8 cellular contexts compared by ENCODE assay signal in the genomic region with DNA sequence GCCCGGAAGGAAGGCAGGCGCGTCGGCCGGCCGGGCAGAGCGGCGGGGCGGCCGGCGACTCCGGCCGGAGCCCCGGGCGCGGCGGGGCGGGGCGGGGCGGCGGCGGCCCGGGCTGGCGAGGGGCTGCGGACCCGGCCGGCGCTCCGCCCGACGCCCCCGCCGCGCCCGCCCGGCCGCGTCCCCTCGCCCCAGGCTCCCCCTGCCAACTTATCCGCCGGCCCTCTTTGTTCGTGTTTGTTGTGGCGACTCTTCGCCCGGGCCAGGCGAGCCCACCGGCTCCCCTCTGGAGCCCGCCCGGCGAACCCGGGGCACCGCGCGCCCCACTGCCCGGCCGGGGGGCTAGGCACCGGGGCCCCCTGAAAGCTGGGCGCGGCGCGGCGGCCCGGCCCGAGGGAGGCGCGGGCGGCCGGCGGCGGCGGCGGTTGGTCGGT. TPM values are rescaled to one million over a fixed set of nuclear protein-coding genes. Genes with fewer than 3 reads are reported as not detected.
DNase-seq lines count a peak whose midpoint lies in the region; ATAC-seq, FAIRE-seq and TF ChIP-seq lines count a peak whose summit lies in the region.

No MANE protein-coding gene starts in this region.

- H3K4me3 ChIP-seq in A549 (peak overlapping the region; percentile 92), GM12878 (peak overlapping the region; percentile 77; the same call in 1 of the 2 replicates), kidney epithelial cell (ENCODE audit: low read depth, low read length) (peak overlapping the region; percentile 87), thyroid gland (replicated peaks in 1 of 3) (peak overlapping the region; percentile 86 to 94 (median 92))

- H3K79me2 ChIP-seq in GM12878 (ENCODE audit: control insufficient read depth, insufficient read depth, low read length), result no peaks in the 10 kb centered on the region

- TF ChIP-seq EP300 in A549 (IDR thresholded peaks at IDR 0.05), result no peak
- TF ChIP-seq EP300 in GM12878 (IDR thresholded peaks at IDR 0.05; ENCODE audit: borderline replicate concordance in 1 of 2, control insufficient read depth in 1 of 2, low read depth in 2 of 2, low read length in 2 of 2), result no peak

- H4K20me1 ChIP-seq in GM12878 (ENCODE audit: control insufficient read depth, insufficient read depth), result no peaks in the 10 kb centered on the region

- WGBS in A549 (ENCODE audit: missing lambda C conversion rate), result no CpG with 5 or more reads among the region's 73 CpGs
- no CpG with 5 or more reads among the region's 73 CpGs for WGBS in GM12878 (ENCODE audit: insufficient coverage, insufficient replicate concordance, low lambda C conversion rate, missing lambda C conversion rate)
- no CpG with 5 or more reads among the region's 73 CpGs for WGBS in thyroid gland, 2 donors

- peak overlapping the region; percentile 60; the same call in 1 of the 2 replicates for H3K9ac ChIP-seq in GM12878 (ENCODE audit: control insufficient read depth, insufficient read depth, low read length)

- BruUV-seq in GM12878 (replicated peaks; lab: Mats Ljungman, UMichigan), result no TSS peak

- TF ChIP-seq RAD21 in A549 (conservative IDR thresholded peaks at IDR 0.05 in 1 of 2, IDR thresholded peaks at IDR 0.05 in 1 of 2) (no peak), GM12878 (IDR thresholded peaks at IDR 0.05; ENCODE audit: insufficient read depth, low read depth, low read length) (no peak)

- TF ChIP-seq POLR2A in A549 (IDR thresholded peaks at IDR 0.05; ENCODE audit: low read length), result no peak
- no peak for TF ChIP-seq POLR2A in GM12878 (IDR thresholded peaks at IDR 0.05; ENCODE audit: low read depth, low read length)
- TF ChIP-seq POLR2A in thyroid gland (IDR thresholded peaks at IDR 0.05), result no peak

- peaks cover 9% of the 10 kb centered on the region; the same call in 1 of the 3 replicates for H3K4me1 ChIP-seq in A549
- 0 out of 2 replicates have a peak, but pooled peaks cover 4% of the 10 kb centered on the region for H3K4me1 ChIP-seq in GM12878 (ENCODE audit: control insufficient read depth, insufficient read depth, low read length)
- H3K4me1 ChIP-seq in thyroid gland, result peaks cover 11% of the 10 kb centered on the region in 2 donors

- ATAC-seq in A549, result peak in 1 of 2 experiments; percentile 2; a peak in 1 of 6 replicates
- ATAC-seq in GM18511 (IDR thresholded peaks at IDR 0.05; ENCODE audit: unreplicated experiment), result peak; percentile 6
- peak; percentile 0 for ATAC-seq in HG03442 (IDR thresholded peaks at IDR 0.05; ENCODE audit: unreplicated experiment)
- ATAC-seq in GM12878, result no peak

- in situ Hi-C loops in GM12878 (cut with MboI), result no loop called here

- POLR2A ChIA-PET in A549 (lab: Yijun Ruan, JAX), result interaction anchor here (1.3 to 1.9 kb wide), 2 partner anchors 52 to 140 kb away, joined by 4 to 14 read pairs; no protein-coding TSS in a partner anchor
- POLR2A ChIA-PET in GM12878 (lab: Charles Lee), result interaction anchor here (0.8 kb wide), 1 partner anchor 115 kb away, joined by 3 read pairs; no protein-coding TSS in a partner anchor

- RAD21 ChIA-PET in GM12878 (lab: Charles Lee; ENCODE audit: unreplicated experiment), result interaction anchor here (0.6 kb wide), 1 partner anchor 171 kb away, joined by 3 read pairs; no protein-coding TSS in a partner anchor

- H3K36me3 ChIP-seq in GM12878 (ENCODE audit: control insufficient read depth in 2 of 2, insufficient read depth in 2 of 2, low read length in 1 of 2), result no peaks in the 10 kb centered on the region
- no peaks in the 10 kb centered on the region for H3K36me3 ChIP-seq in kidney epithelial cell (ENCODE audit: control insufficient read depth, insufficient read depth, low read length)
- H3K36me3 ChIP-seq in thyroid gland, result no peaks in the 10 kb centered on the region

- CTCF ChIA-PET in A549 (lab: Yijun Ruan, JAX), result interaction anchor here (0.9 to 7.0 kb wide), 8 partner anchors 11 to 300 kb away, joined by 3 to 55 read pairs (median 4); no protein-coding TSS in a partner anchor
- CTCF ChIA-PET in GM12878 (lab: Yijun Ruan, JAX), result interaction anchor here (0.6 kb wide), 1 partner anchor 302 kb away, joined by 3 read pairs; no protein-coding TSS in a partner anchor

- TF ChIP-seq CTCF in A549 (IDR thresholded peaks at IDR 0.05) (no peak), GM12878 (IDR thresholded peaks at IDR 0.05 in 2 of 3, conservative IDR thresholded peaks at IDR 0.05 in 1 of 3; ENCODE audit: control insufficient read depth in 2 of 3, extremely low read depth in 1 of 3, insufficient read depth in 1 of 3, low read depth in 3 of 3, low read length in 3 of 3) (no peak), kidney epithelial cell (IDR thresholded peaks at IDR 0.05; ENCODE audit: insufficient read depth, low read length, poor library complexity, severe bottlenecking) (no peak), thyroid gland (IDR thresholded peaks at IDR 0.05) (no peak)

- H3K27me3 ChIP-seq in GM12878 (replicated peaks in 1 of 2; ENCODE audit: control insufficient read depth in 2 of 2, insufficient read depth in 2 of 2, low read length in 1 of 2), result peaks cover 0 to 4% of the 10 kb centered on the region in 2 experiments; a peak in 2 of 4 replicates
- peaks cover 2% of the 10 kb centered on the region for H3K27me3 ChIP-seq in kidney epithelial cell (ENCODE audit: control insufficient read depth, insufficient read depth, low read length)
- H3K27me3 ChIP-seq in thyroid gland, result no peaks in the 10 kb centered on the region

- H3K4me2 ChIP-seq in A549 (peak overlapping the region; percentile 93), GM12878 (ENCODE audit: control insufficient read depth, insufficient read depth) (peak overlapping the region; percentile 97; the same call in 1 of the 2 replicates)

- intact Hi-C loops in GM12878 (cut with micrococcal nuclease; ENCODE audit: unreplicated experiment), result loop anchor here (5.0 kb wide), 1 partner anchor 301 kb away; the partner anchor contains the start of gene MKRN1
- intact Hi-C loops in thyroid gland (cut with DNase I), result loop anchor here (5.0 kb wide), 1 partner anchor 151 kb away; no protein-coding TSS in a partner anchor

- no peak for FAIRE-seq in A549 (lab: Jason Lieb, UNC)
- no peak for FAIRE-seq in GM12878 (lab: Jason Lieb, UNC)

- H2AFZ ChIP-seq in GM12878 (ENCODE audit: control insufficient read depth, low read depth, low read length), result no peak overlapping the region

- no peak for DNase-seq in A549 (ENCODE audit: low read depth in 1 of 2, low spot score in 1 of 2)
- no peak for DNase-seq in GM12878 (ENCODE audit: low read depth, low spot score)
- no peak for DNase-seq in kidney epithelial cell (ENCODE audit: low read depth)
- peak; percentile 15 to 27 for DNase-seq in thyroid gland
- no peak for DNase-seq in NCI-H446 (lab: John Stamatoyannopoulos, UW)
- no peak for DNase-seq in GF-D8 (lab: John Stamatoyannopoulos, UW)

- SMC1A ChIA-PET in GM12878 (lab: Charles Lee; ENCODE audit: uncharacterized antibody, unreplicated experiment), result interaction anchor here (1.4 kb wide), 1 partner anchor 33 kb away, joined by 3 read pairs; no protein-coding TSS in a partner anchor

- H3K27ac ChIP-seq in A549 (peak overlapping the region; percentile 87 to 91), GM12878 (ENCODE audit: control insufficient read depth, insufficient read depth) (no peak overlapping the region), thyroid gland (peak overlapping the region; percentile 98 to 99 (median 99))

- H3K9me3 ChIP-seq in A549, result peaks cover 8% of the 10 kb centered on the region; the same call in 2 of the 3 replicates
- peaks cover 3% of the 10 kb centered on the region; the same call in 2 of the 3 replicates for H3K9me3 ChIP-seq in GM12878 (replicated peaks; ENCODE audit: control insufficient read depth, insufficient read depth, low read length)
- no peaks in the 10 kb centered on the region for H3K9me3 ChIP-seq in thyroid gland

TF ChIP-seq in A549, 52 proteins besides CTCF, POLR2A, EP300 and RAD21:
- TF ChIP-seq JUNB (IDR thresholded peaks at IDR 0.05), result no peak
- no peak for TF ChIP-seq ZFP36 (IDR thresholded peaks at IDR 0.05; ENCODE audit: borderline replicate concordance, partially characterized antibody)
- no peak for TF ChIP-seq HOXB5 (CRISPR knock-in tag; IDR thresholded peaks at IDR 0.05)
- TF ChIP-seq RCOR1 (IDR thresholded peaks at IDR 0.05; ENCODE audit: low read depth, low read length), result no peak
- no peak for TF ChIP-seq MAZ (IDR thresholded peaks at IDR 0.05; ENCODE audit: borderline replicate concordance, low read depth, low read length)

TF ChIP-seq in GM12878, 131 proteins besides CTCF, POLR2A, EP300 and RAD21:
- TF ChIP-seq YY1 (IDR thresholded peaks at IDR 0.05; ENCODE audit: low read depth, low read length) (no peak), RAD51 (IDR thresholded peaks at IDR 0.05) (no peak), EGR1 (IDR thresholded peaks at IDR 0.05; ENCODE audit: borderline replicate concordance in 1 of 2, low read depth in 2 of 2, low read length in 2 of 2) (0 out of 3 replicates have a peak, but pooled peaks of 1 of the 2 experiments have one; percentile 4)

RNA-seq across cellular contexts. Expression of gene KDM7A, which starts 0.5 kb away (rescaled TPM):
- polyA plus RNA-seq in A549 (2011; rRNA removed) (4.1 and 6.1 TPM in 2 replicates), A549 (2017; fragmentation: RNase III; extraction: RNeasy Plus Mini Kit Qiagen cat#74134 plus additional on column Dnase treatment) (1.1 to 1.4 TPM (median 1.3 TPM) in 3 replicates), GM12878 (2011; rRNA removed) (0.87 and 1.0 TPM in 2 replicates), GM12878 (2014; fragmentation: Illumina TruSeq; extraction: Trizol) (0.68 and 0.79 TPM in 2 replicates), GM12878 (2014; fragmentation: Nextera tagmentation; extraction: Ambion mirVana) (under 1 TPM; 0.07 to 0.16 TPM), GM12878 (2014; rRNA removed) (0.75 and 0.86 TPM in 2 replicates), GM12878 (2016; fragmentation: Nextera tagmentation; extraction: Ambion mirVana) (under 1 TPM; 0.19 to 0.32 TPM)
- 0.49 and 0.73 TPM in 2 replicates for polyA plus RNA-seq in A549 (2012; cell fraction: cytosol; rRNA removed)
- polyA plus RNA-seq in A549 (2012; cell fraction: nucleus; rRNA removed), result 1.3 and 1.6 TPM in 2 replicates
- polyA minus RNA-seq in A549 (2011; rRNA and poly(A)+ RNA removed), result 9.1 and 10.1 TPM in 2 replicates
- total RNA-seq in GM12878 (2013; cell fraction: nucleolus; rRNA removed), result 18.0 and 19.6 TPM in 2 replicates
- total RNA-seq in GM12878 (2014; rRNA removed) (0.76 and 0.96 TPM in 2 replicates), GM12878 (2014; rRNA removed; fragmentation: Illumina TruSeq; extraction: Trizol) (0.64 and 0.81 TPM in 2 replicates), GM12878 (2021) (0.95 and 1.5 TPM in 2 replicates), kidney epithelial cell (9.7 and 11.5 TPM in 2 replicates), thyroid gland (10 to 100 TPM; 11.1 to 29.8 (median 20.7) TPM)
- polyA plus RNA-seq in GM12878 (2011; ENCODE audit: low read depth), result 0.52 TPM
- polyA plus RNA-seq in GM12878 (2011; cell fraction: cytosol; rRNA removed), result 0.90 and 0.92 TPM in 2 replicates
- polyA plus RNA-seq in GM12878 (2011; cell fraction: nucleus; rRNA removed), result 2.2 and 3.8 TPM in 2 replicates
- 0.81 and 1.3 TPM in 2 replicates for polyA plus RNA-seq in GM12878 (2012)
- 2.7 and 4.2 TPM in 2 replicates for polyA minus RNA-seq in GM12878 (2011; rRNA and poly(A)+ RNA removed)
- 0.40 and 0.83 TPM in 2 replicates for polyA minus RNA-seq in GM12878 (2011; cell fraction: cytosol; rRNA and poly(A)+ RNA removed)
- 0.97 and 2.0 TPM in 2 replicates for polyA minus RNA-seq in GM12878 (2011; cell fraction: nucleus; rRNA and poly(A)+ RNA removed)

Comparison
In these comparisons a context has a peak if more than half of its experiments do, and no peak if none do; other contexts are left out.
1. DNase-seq: peak in thyroid gland (2 of 2); none in A549 (0 of 2), GM12878 (single experiment), kidney epithelial cell (single experiment), NCI-H446 (0 of 2) and GF-D8 (single experiment).
2. Peak in every context shown above with its lines, with median percentiles within 50 percentile points of each other: H3K4me3 ChIP-seq.